9 cellular contexts compared by ENCODE assay signal in genomic region chr1:111603979-111604378, GRCh38. TPM values are rescaled to one million over a fixed set of nuclear protein-coding genes. Genes with fewer than 3 reads are reported as not detected.
DNase-seq lines count a peak whose midpoint lies in the region; ATAC-seq and TF ChIP-seq lines count a peak whose summit lies in the region.
"Had no signal": no experiment of that assay in that cellular context is flagged by ENCODE, and none has a peak within 500 bp of the region (broad histone marks: within the 10 kb centered on the region; RNA-seq: fewer than 3 reads in every experiment).

No MANE protein-coding gene starts in this region.

- H3K27ac Mint-ChIP-seq in IgD-negative memory B cell: peak overlapping the region; percentile 65 to 87 (median 76)

- no peaks in the 10 kb centered on the region for H3K9me3 Mint-ChIP-seq in IgD-negative memory B cell
- H3K9me3 Mint-ChIP-seq in activated T-cell treated with anti-CD3 and anti-CD28 coated beads, Interleukin-2, amount 50 U/mL, for 4 hours: peaks cover 3% of the 10 kb centered on the region
- H3K9me3 Mint-ChIP-seq: neural crest cell had no signal

- H3K36me3 ChIP-seq in GM06990 (ENCODE audit: control insufficient read depth, insufficient read depth, low read length): no peaks in the 10 kb centered on the region

- no peak overlapping the region for H3K4me3 ChIP-seq in GM06990 (replicated peaks; ENCODE audit: low read depth, low read length)

- peaks cover 59 to 66% (median 62%) of the 10 kb centered on the region in 3 donors for H3K4me1 Mint-ChIP-seq in IgD-negative memory B cell
- H3K4me1 Mint-ChIP-seq in activated T-cell treated with anti-CD3 and anti-CD28 coated beads, Interleukin-2, amount 50 U/mL, for 4 hours (ENCODE audit: low read depth): peaks cover 75% of the 10 kb centered on the region

- no peak for TF ChIP-seq CTCF in GM06990 (IDR thresholded peaks at IDR 0.05; ENCODE audit: insufficient read depth, low read length, poor library complexity, severe bottlenecking)

- ATAC-seq in activated T-cell treated with anti-CD3 and anti-CD28 coated beads, Interleukin-2, amount 50 U/mL, for 4 hours: peak; percentile 85 to 87
- ATAC-seq in HG03108 (IDR thresholded peaks at IDR 0.05; ENCODE audit: unreplicated experiment): no peak
- ATAC-seq in HG03280 (IDR thresholded peaks at IDR 0.05; ENCODE audit: unreplicated experiment): no peak
- no peak for ATAC-seq in GM19463 (IDR thresholded peaks at IDR 0.05; ENCODE audit: unreplicated experiment)

- H3K4me3 Mint-ChIP-seq in IgD-negative memory B cell: peak overlapping the region in 3 of 4 donors; percentile 53 to 80 (median 75)
- peak overlapping the region; percentile 50 for H3K4me3 Mint-ChIP-seq in activated T-cell treated with anti-CD3 and anti-CD28 coated beads, Interleukin-2, amount 50 U/mL, for 4 hours
- H3K4me3 Mint-ChIP-seq: neural crest cell had no signal

- no peaks in the 10 kb centered on the region for H3K27me3 Mint-ChIP-seq in IgD-negative memory B cell
- no peaks in the 10 kb centered on the region for H3K27me3 Mint-ChIP-seq in activated T-cell treated with anti-CD3 and anti-CD28 coated beads, Interleukin-2, amount 50 U/mL, for 4 hours (ENCODE audit: low read depth)

- peaks cover 1% of the 10 kb centered on the region for H3K36me3 Mint-ChIP-seq in IgD-negative memory B cell
- no peaks in the 10 kb centered on the region for H3K36me3 Mint-ChIP-seq in activated T-cell treated with anti-CD3 and anti-CD28 coated beads, Interleukin-2, amount 50 U/mL, for 4 hours (ENCODE audit: insufficient read depth)

- H3K27me3 ChIP-seq in GM06990 (replicated peaks; ENCODE audit: control insufficient read depth, insufficient read depth, low read length): no peaks in the 10 kb centered on the region

- peak; percentile 57 for DNase-seq in GM06990 (ENCODE audit: extremely low read depth, insufficient read length)
- peak; percentile 66 for DNase-seq in activated T-cell treated with anti-CD3 and anti-CD28 coated beads, Interleukin-2, amount 50 U/mL, for 4 hours
- DNase-seq in stimulated activated CD4-positive, alpha-beta T cell treated with anti-CD3 and anti-CD28 coated beads, Interleukin-12 subunit alpha, Interleukin-12 subunit beta, amount 100 ng/mL, for 4 hours: peak; percentile 56
- no peak for DNase-seq in kidney tubule cell (ENCODE audit: low spot score)

RNA-seq across cellular contexts. Expression of gene RAP1A, which starts 15.6 kb away (rescaled TPM):
- 44.9 TPM for polyA plus RNA-seq in IgD-negative memory B cell
- total RNA-seq in activated T-cell treated with anti-CD3 and anti-CD28 coated beads, Interleukin-2, amount 50 U/mL, for 4 hours: 100 to 1,000 TPM; 169 to 182 (median 171) TPM

Comparison
In these comparisons a context has a peak if more than half of its experiments do, and no peak if none do; other contexts are left out.
1. ATAC-seq: peak in activated T-cell treated with anti-CD3 and anti-CD28 coated beads, Interleukin-2, amount 50 U/mL, for 4 hours (2 of 2); none in HG03108 (single experiment), HG03280 (single experiment) and GM19463 (single experiment).